1 cellular context compared by ENCODE assay signal in genomic region chr2:227471924-227472264, GRCh38.
TF ChIP-seq lines count a peak whose summit lies in the region.

Gene AGFG1 (plus strand): TSS chr2:227472156. CDS start chr2:227472422, 266 bp downstream.

TF ChIP-seq in K562, 482 proteins besides CTCF, POLR2A, EP300 and RAD21 (continued from another document):
- TF ChIP-seq YY1 (IDR thresholded peaks at IDR 0.05; ENCODE audit: borderline replicate concordance in 1 of 3, control insufficient read depth in 1 of 3, extremely low read depth in 1 of 3, insufficient read depth in 3 of 3, insufficient read length in 1 of 3, insufficient replicate concordance in 2 of 3, low read depth in 1 of 3, low read length in 2 of 3): peak in 2 of 3 experiments; percentile 34 to 36
- 0 out of 4 replicates have a peak, but pooled peaks of 1 of the 2 experiments have one; percentile 43 for TF ChIP-seq NONO (IDR thresholded peaks at IDR 0.05; ENCODE audit: low read depth in 2 of 2, low read length in 1 of 2)
